ENCODE assay signal across 1 cellular context in the genomic region with DNA sequence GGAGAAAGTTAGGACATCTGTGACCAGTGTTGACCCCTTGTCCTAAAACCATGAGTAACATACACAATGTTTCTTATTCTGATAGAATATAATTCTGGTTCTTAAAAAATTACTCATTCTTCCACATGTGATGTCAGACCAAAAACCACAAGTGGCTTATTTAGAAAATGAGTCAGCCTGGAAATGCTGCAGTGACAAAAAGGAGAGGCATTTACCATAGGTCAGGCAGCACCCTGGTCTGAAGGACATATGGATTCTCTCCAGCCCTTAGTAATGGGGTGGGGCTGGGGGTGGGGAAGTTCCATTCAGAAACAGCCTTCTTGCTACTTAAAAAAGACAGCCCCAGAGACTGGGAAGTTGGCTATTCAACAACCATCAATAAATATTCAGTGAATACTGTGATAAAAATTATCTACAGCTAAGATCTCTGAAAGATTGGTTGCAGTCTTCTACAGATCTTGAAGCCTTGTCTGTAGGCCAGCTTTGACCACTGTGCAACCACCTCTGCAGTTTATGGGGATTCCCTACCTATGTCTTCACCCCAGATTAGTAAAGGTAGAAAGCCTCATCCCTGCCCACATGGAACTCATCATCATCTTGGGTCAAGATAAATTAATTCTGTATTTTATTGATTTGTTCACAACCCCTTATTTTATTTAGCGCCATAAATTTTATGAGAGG.
A peak's percentile ranks its signal among the peaks of the same experiment; 100 is the strongest.
TF ChIP-seq lines count a peak whose summit lies in the region.

No MANE protein-coding gene starts in this region.

TF ChIP-seq in K562, 482 proteins besides CTCF, POLR2A, EP300 and RAD21 (continued from another document):
- TF ChIP-seq, protein P1, sequence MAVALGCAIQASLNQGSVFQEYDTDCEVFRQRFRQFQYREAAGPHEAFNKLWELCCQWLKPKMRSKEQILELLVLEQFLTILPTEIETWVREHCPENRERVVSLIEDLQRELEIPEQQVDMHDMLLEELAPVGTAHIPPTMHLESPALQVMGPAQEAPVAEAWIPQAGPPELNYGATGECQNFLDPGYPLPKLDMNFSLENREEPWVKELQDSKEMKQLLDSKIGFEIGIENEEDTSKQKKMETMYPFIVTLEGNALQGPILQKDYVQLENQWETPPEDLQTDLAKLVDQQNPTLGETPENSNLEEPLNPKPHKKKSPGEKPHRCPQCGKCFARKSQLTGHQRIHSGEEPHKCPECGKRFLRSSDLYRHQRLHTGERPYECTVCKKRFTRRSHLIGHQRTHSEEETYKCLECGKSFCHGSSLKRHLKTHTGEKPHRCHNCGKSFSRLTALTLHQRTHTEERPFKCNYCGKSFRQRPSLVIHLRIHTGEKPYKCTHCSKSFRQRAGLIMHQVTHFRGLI (CRISPR knock-in tag; IDR thresholded peaks at IDR 0.05): no peak
- TF ChIP-seq, protein P2, sequence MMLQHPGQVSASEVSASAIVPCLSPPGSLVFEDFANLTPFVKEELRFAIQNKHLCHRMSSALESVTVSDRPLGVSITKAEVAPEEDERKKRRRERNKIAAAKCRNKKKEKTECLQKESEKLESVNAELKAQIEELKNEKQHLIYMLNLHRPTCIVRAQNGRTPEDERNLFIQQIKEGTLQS (IDR thresholded peaks at IDR 0.05): peak; percentile 93
- TF ChIP-seq, protein P2 (CRISPR knock-in tag; conservative IDR thresholded peaks at IDR 0.05): no peak; the same call in 1 of the 2 replicates
- TF ChIP-seq ETV6 (IDR thresholded peaks at IDR 0.05; ENCODE audit: borderline replicate concordance in 1 of 2, low read depth in 2 of 2, low read length in 1 of 2) (0 out of 4 replicates have a peak, but pooled peaks of 1 of the 2 experiments have one; percentile 42), ETV6 (CRISPR knock-in tag; IDR thresholded peaks at IDR 0.05; ENCODE audit: borderline replicate concordance) (no peak), ZNF12 (CRISPR knock-in tag; IDR thresholded peaks at IDR 0.05) (peak; percentile 87; the same call in 1 of the 2 replicates), ZNF589 (CRISPR knock-in tag; IDR thresholded peaks at IDR 0.05; ENCODE audit: low read depth) (peak; percentile 70; the same call in 1 of the 2 replicates), JUN (IDR thresholded peaks at IDR 0.05; ENCODE audit: borderline replicate concordance, low read depth, low read length) (peak; percentile 94), JUN (CRISPR knock-in tag; IDR thresholded peaks at IDR 0.05; ENCODE audit: borderline replicate concordance) (no peak; the same call in 1 of the 2 replicates), MAFK (IDR thresholded peaks at IDR 0.05; ENCODE audit: low read length) (peak; percentile 74), CBFA2T2 (conservative IDR thresholded peaks at IDR 0.05) (peak; percentile 20; the same call in 1 of the 2 replicates)
TF ChIP-seq in K562: peak in this region for 25.
